In the genomic region with DNA sequence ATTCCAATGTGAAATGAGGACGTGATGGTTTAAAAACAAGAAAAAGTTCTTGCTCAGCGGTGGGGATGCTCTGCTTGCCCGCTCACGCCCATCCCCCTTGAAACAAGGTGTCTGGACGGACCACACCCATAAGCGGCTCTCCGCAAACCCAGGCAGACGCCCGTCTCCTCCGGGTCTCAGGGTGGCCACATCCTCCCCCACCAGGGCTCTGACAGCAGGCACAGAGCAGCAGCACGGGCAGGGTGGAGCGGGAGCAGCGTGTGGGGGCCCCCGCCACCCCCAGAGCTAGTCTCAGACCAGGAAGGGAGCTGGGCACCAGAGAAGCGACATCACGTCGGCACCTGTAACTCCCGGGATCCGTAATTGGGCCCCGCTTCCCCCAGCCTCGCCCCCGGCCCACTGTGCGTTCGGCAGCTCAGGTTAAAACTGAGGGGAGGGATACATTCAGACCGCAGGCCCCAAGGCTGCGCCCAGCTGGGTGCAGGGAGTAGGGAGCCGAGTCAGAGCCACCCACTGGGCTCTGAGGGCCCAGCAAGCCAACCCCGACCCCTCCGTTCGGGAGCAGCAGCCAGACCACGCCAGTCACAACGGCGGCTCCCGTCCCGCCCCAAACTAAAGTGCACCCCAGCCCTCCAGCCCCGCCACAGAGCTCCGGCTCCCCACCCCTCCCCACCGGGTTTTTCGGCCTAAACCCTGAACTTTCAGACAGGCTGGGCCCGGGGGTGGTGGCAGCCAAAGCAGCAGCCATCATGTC, we compare ENCODE assay signal across 1 cellular context.
A peak's percentile ranks its signal among the peaks of the same experiment; 100 is the strongest.
TF ChIP-seq lines count a peak whose summit lies in the region.

No MANE protein-coding gene starts in this region.

TF ChIP-seq in K562, 482 proteins besides CTCF, POLR2A, EP300 and RAD21:
- TF ChIP-seq, protein P1, sequence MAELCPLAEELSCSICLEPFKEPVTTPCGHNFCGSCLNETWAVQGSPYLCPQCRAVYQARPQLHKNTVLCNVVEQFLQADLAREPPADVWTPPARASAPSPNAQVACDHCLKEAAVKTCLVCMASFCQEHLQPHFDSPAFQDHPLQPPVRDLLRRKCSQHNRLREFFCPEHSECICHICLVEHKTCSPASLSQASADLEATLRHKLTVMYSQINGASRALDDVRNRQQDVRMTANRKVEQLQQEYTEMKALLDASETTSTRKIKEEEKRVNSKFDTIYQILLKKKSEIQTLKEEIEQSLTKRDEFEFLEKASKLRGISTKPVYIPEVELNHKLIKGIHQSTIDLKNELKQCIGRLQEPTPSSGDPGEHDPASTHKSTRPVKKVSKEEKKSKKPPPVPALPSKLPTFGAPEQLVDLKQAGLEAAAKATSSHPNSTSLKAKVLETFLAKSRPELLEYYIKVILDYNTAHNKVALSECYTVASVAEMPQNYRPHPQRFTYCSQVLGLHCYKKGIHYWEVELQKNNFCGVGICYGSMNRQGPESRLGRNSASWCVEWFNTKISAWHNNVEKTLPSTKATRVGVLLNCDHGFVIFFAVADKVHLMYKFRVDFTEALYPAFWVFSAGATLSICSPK (IDR thresholded peaks at IDR 0.05; ENCODE audit: borderline replicate concordance), result no peak
- TF ChIP-seq POLR2G (IDR thresholded peaks at IDR 0.05; ENCODE audit: low read depth, low read length), result peak; percentile 53; the same call in 1 of the 2 replicates
- TF ChIP-seq, protein P2, sequence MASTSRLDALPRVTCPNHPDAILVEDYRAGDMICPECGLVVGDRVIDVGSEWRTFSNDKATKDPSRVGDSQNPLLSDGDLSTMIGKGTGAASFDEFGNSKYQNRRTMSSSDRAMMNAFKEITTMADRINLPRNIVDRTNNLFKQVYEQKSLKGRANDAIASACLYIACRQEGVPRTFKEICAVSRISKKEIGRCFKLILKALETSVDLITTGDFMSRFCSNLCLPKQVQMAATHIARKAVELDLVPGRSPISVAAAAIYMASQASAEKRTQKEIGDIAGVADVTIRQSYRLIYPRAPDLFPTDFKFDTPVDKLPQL (IDR thresholded peaks at IDR 0.05; ENCODE audit: extremely low read depth, insufficient read length), result no peak
- no peak for TF ChIP-seq ZNF449 (CRISPR knock-in tag; IDR thresholded peaks at IDR 0.05)
- TF ChIP-seq RBM22 (IDR thresholded peaks at IDR 0.05; ENCODE audit: low read depth, low read length, poor library complexity, severe bottlenecking), result peak; percentile 56
- no peak for TF ChIP-seq NFRKB (IDR thresholded peaks at IDR 0.05; ENCODE audit: low read depth)
- TF ChIP-seq, protein P3, sequence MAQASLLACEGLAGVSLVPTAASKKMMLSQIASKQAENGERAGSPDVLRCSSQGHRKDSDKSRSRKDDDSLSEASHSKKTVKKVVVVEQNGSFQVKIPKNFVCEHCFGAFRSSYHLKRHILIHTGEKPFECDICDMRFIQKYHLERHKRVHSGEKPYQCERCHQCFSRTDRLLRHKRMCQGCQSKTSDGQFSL (CRISPR knock-in tag; IDR thresholded peaks at IDR 0.05), result no peak
- TF ChIP-seq, protein P3 (tag; IDR thresholded peaks at IDR 0.05), result no peak
- TF ChIP-seq CREBBP (IDR thresholded peaks at IDR 0.05; ENCODE audit: low read depth, low read length), result no peak
